Comparison of ENCODE assay signal across 9 cellular contexts in genomic region chr4:101102114-101102752, GRCh38.
A peak's percentile ranks its signal among the peaks of the same experiment; 100 is the strongest.
DNase-seq lines count a peak whose midpoint lies in the region; ATAC-seq and TF ChIP-seq lines count a peak whose summit lies in the region.
"Had no signal": no experiment of that assay in that cellular context is flagged by ENCODE, and none has a peak within 500 bp of the region (broad histone marks: within the 10 kb centered on the region; RNA-seq: fewer than 3 reads in every experiment).

No MANE protein-coding gene starts in this region.

- H3K27ac ChIP-seq in mesenchymal stem cell (ENCODE audit: low read length, poor library complexity, severe bottlenecking): no peak overlapping the region

- peaks cover 0 to 24% of the 10 kb centered on the region in 2 experiments for H3K36me3 ChIP-seq in mesenchymal stem cell (ENCODE audit: control insufficient read depth in 1 of 2, insufficient read depth in 2 of 2, low read depth in 1 of 2, low read length in 2 of 2)

- no peak overlapping the region for H3K4me3 Mint-ChIP-seq in activated CD8-positive, alpha-beta memory T cell treated with anti-CD3 and anti-CD28 coated beads, Interleukin-2, amount 10 ng/mL, durations not matched to agents 7 days and 5 days

- H2BK15ac ChIP-seq in mesenchymal stem cell (ENCODE audit: low read depth, poor library complexity, severe bottlenecking): no peak overlapping the region

- H3K9ac ChIP-seq in mesenchymal stem cell (ENCODE audit: low read length): no peak overlapping the region

- CTCF ChIA-PET in activated CD8-positive, alpha-beta memory T cell treated with anti-CD3 and anti-CD28 coated beads, Interleukin-2, amount 10 ng/mL, durations not matched to agents 7 days and 5 days (lab: Charles Lee): no interaction called here

- no peak overlapping the region for H3K4ac ChIP-seq in mesenchymal stem cell (ENCODE audit: low read depth in 1 of 2, low read length in 2 of 2)

- no peak overlapping the region for H4K91ac ChIP-seq in mesenchymal stem cell (ENCODE audit: low read length)

- H3K18ac ChIP-seq in mesenchymal stem cell (ENCODE audit: low read depth in 1 of 2, low read length in 2 of 2): no peak overlapping the region

- no peak overlapping the region for H4K8ac ChIP-seq in mesenchymal stem cell (ENCODE audit: low read length)

- no peak overlapping the region for H2AK5ac ChIP-seq in mesenchymal stem cell (ENCODE audit: low read length, severe bottlenecking)

- no peaks in the 10 kb centered on the region for H3K27me3 Mint-ChIP-seq in activated CD8-positive, alpha-beta memory T cell treated with anti-CD3 and anti-CD28 coated beads, Interleukin-2, amount 10 ng/mL, durations not matched to agents 7 days and 5 days

- no CpG with 5 or more reads among the region's 1 CpG for whole genome bisulfite sequencing in mesenchymal stem cell

- H3K79me1 ChIP-seq in mesenchymal stem cell (replicated peaks; ENCODE audit: low read length, poor library complexity, severe bottlenecking): no peaks in the 10 kb centered on the region

- H3K4me2 ChIP-seq in mesenchymal stem cell (ENCODE audit: low read length, poor library complexity, severe bottlenecking): no peak overlapping the region

- peaks cover 18% of the 10 kb centered on the region for H3K36me3 Mint-ChIP-seq in activated CD8-positive, alpha-beta memory T cell treated with anti-CD3 and anti-CD28 coated beads, Interleukin-2, amount 10 ng/mL, durations not matched to agents 7 days and 5 days

- H2BK12ac ChIP-seq in mesenchymal stem cell (ENCODE audit: low read length in 2 of 2): no peak overlapping the region

- DNase-seq in AG09309 (ENCODE audit: low read depth) (peak; percentile 80), MV-4-11 (lab: John Stamatoyannopoulos, UW) (peak; percentile 26), cardiac fibroblast (ENCODE audit: low read depth in 2 of 2) (peak; percentile 86 to 92), mucosa of gallbladder (ENCODE audit: low spot score) (peak; percentile 40), mesenchymal stem cell (no peak), middle frontal gyrus (ENCODE audit: extremely low spot score, low spot score) (no peak), NCI-H1417 treated with DMSO at 0.1 percent for 48 hours (lab: John Stamatoyannopoulos, UW) (no peak)
- no peak for DNase-seq in activated CD8-positive, alpha-beta memory T cell treated with anti-CD3 and anti-CD28 coated beads, Interleukin-2, amount 10 ng/mL, durations not matched to agents 7 days and 5 days
- DNase-seq: NCI-H1048 had no signal

- no peaks in the 10 kb centered on the region for H3K27me3 ChIP-seq in mesenchymal stem cell (ENCODE audit: control insufficient read depth in 1 of 2, insufficient read depth in 1 of 2, low read length in 2 of 2)

- peaks cover 1% of the 10 kb centered on the region for H3K4me1 ChIP-seq in mesenchymal stem cell (ENCODE audit: control insufficient read depth, insufficient read depth, low read depth, low read length)

- no peak overlapping the region for H3K14ac ChIP-seq in mesenchymal stem cell (ENCODE audit: low read length in 2 of 2)

- no peak overlapping the region for H2BK120ac ChIP-seq in mesenchymal stem cell (ENCODE audit: low read depth, low read length)

- H3K23ac ChIP-seq in mesenchymal stem cell (ENCODE audit: low read length in 2 of 2): no peak overlapping the region

- no peak overlapping the region for H3K27ac Mint-ChIP-seq in activated CD8-positive, alpha-beta memory T cell treated with anti-CD3 and anti-CD28 coated beads, Interleukin-2, amount 10 ng/mL, durations not matched to agents 7 days and 5 days

- H3K9me3 Mint-ChIP-seq in activated CD8-positive, alpha-beta memory T cell treated with anti-CD3 and anti-CD28 coated beads, Interleukin-2, amount 10 ng/mL, durations not matched to agents 7 days and 5 days (ENCODE audit: low read depth): no peaks in the 10 kb centered on the region

- H2AFZ ChIP-seq in mesenchymal stem cell (ENCODE audit: low read depth, low read length): no peak overlapping the region

- no peaks in the 10 kb centered on the region for H3K9me3 ChIP-seq in mesenchymal stem cell (ENCODE audit: control insufficient read depth, low read length)

- no peak overlapping the region for H2BK5ac ChIP-seq in mesenchymal stem cell (ENCODE audit: low read depth, low read length, poor library complexity, severe bottlenecking)

- ATAC-seq in activated CD8-positive, alpha-beta memory T cell treated with anti-CD3 and anti-CD28 coated beads, Interleukin-2, amount 10 ng/mL, durations not matched to agents 7 days and 5 days: no peak

- peaks cover 21% of the 10 kb centered on the region for H3K4me1 Mint-ChIP-seq in activated CD8-positive, alpha-beta memory T cell treated with anti-CD3 and anti-CD28 coated beads, Interleukin-2, amount 10 ng/mL, durations not matched to agents 7 days and 5 days

- H3K4me3 ChIP-seq in AG09309 (ENCODE audit: control insufficient read depth, low read depth, low read length): no peak overlapping the region
- no peak overlapping the region for H3K4me3 ChIP-seq in cardiac fibroblast (replicated peaks in 1 of 2; ENCODE audit: low read depth in 2 of 2, low read length in 2 of 2)
- H3K4me3 ChIP-seq in mesenchymal stem cell (ENCODE audit: insufficient read depth in 1 of 2, low read depth in 1 of 2, low read length in 2 of 2): no peak overlapping the region

- no peak for TF ChIP-seq CTCF in AG09309 (IDR thresholded peaks at IDR 0.05; ENCODE audit: control insufficient read depth, insufficient read depth, low read depth, low read length, missing control alignments)
- no peak for TF ChIP-seq CTCF in cardiac fibroblast (IDR thresholded peaks at IDR 0.05; ENCODE audit: low read depth, low read length)

Comparison
In these comparisons a context has a peak if more than half of its experiments do, and no peak if none do; other contexts are left out.
1. DNase-seq: peak in AG09309 (single experiment), MV-4-11 (single experiment), cardiac fibroblast (2 of 2) and mucosa of gallbladder (single experiment); none in mesenchymal stem cell (single experiment), middle frontal gyrus (single experiment), activated CD8-positive, alpha-beta memory T cell treated with anti-CD3 and anti-CD28 coated beads, Interleukin-2, amount 10 ng/mL, durations not matched to agents 7 days and 5 days (single experiment) and NCI-H1417 treated with DMSO at 0.1 percent for 48 hours (single experiment).